ENCODE assay signal across 8 cellular contexts in the genomic region with DNA sequence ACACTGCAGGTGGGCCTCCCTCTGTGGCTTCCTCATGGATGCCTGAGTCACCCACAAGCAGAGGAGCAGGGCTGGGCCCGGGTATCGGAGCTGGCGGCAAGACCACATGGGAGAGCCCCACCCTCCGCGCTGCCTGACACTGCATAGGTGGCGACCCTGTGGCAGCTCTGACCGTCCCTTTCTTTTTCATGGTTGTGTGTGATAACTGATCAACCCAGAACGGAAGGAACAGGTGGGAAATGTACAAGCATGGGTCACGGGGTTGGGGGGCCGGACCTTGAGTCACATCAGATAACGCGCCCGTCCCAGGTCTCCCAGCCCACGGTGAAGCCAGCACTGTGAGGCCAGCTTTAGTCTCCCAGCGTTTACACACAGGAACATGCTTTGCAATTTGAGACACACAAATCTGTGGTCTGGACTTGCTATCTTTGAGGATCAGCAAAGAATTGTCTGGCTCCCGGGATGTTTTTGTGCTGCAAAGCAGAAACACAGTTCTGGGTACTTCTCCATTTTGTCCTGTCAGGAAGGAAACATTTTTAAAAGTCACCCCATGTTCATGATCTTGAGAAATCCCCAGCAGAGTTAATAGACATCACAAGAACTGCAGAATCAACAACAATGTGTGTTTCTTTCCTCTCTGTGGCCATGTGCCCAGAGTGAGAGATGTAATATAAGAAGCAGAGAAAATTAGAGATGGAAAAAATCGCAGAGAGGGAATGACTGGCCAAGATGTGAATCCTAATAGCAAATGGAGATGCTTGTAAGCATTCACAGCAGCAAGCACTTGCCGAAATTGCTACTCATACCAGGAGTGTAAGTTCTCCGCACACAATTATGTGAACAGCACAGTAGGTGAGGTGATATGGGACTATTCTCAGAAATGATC.
DNase-seq lines count a peak whose midpoint lies in the region; ATAC-seq and TF ChIP-seq lines count a peak whose summit lies in the region.

No MANE protein-coding gene starts in this region.

- H3K9me3 ChIP-seq in DND-41 (ENCODE audit: insufficient read depth, low read length, severe bottlenecking) (no peaks in the 10 kb centered on the region), heart right ventricle (no peaks in the 10 kb centered on the region), skeletal muscle satellite cell (replicated peaks; ENCODE audit: low read length) (no peaks in the 10 kb centered on the region)

- TF ChIP-seq CTCF in DND-41 (IDR thresholded peaks at IDR 0.05; ENCODE audit: borderline replicate concordance, extremely low read depth, low read length, poor library complexity, severe bottlenecking): no peak
- TF ChIP-seq CTCF in heart right ventricle (IDR thresholded peaks at IDR 0.05): no peak

- intact Hi-C loops in heart right ventricle (cut with DNase I): loop anchor here in 1 of 10 donors (2.0 kb wide), 1 partner anchor 19 kb away; no protein-coding TSS in a partner anchor

- no peak overlapping the region for H3K4me3 ChIP-seq in DND-41 (ENCODE audit: low read depth in 1 of 2, low read length in 2 of 2)
- peak overlapping the region in 7 of 10 donors; percentile 6 to 34 (median 19) for H3K4me3 ChIP-seq in heart right ventricle
- H3K4me3 ChIP-seq in skeletal muscle satellite cell (ENCODE audit: low read length): no peak overlapping the region

- no peaks in the 10 kb centered on the region for H3K79me2 ChIP-seq in DND-41 (ENCODE audit: insufficient read depth, low read length)

- no peak overlapping the region for H3K27ac ChIP-seq in DND-41 (ENCODE audit: low read length)
- peak overlapping the region; percentile 68 to 89 (median 78) for H3K27ac ChIP-seq in heart right ventricle

- H3K4me1 ChIP-seq in DND-41 (ENCODE audit: insufficient read depth, low read length) (peaks cover 10% of the 10 kb centered on the region), heart right ventricle (peaks cover 5 to 31% (median 25%) of the 10 kb centered on the region in 9 donors), skeletal muscle satellite cell (ENCODE audit: control insufficient read depth, insufficient read depth, low read length) (peaks cover 22% of the 10 kb centered on the region)

- H3K9ac ChIP-seq in DND-41 (ENCODE audit: low read depth, low read length): no peak overlapping the region
- H3K9ac ChIP-seq in skeletal muscle satellite cell (ENCODE audit: low read depth, low read length): peak overlapping the region; percentile 24

- H3K27me3 ChIP-seq in DND-41 (ENCODE audit: insufficient read depth, low read length, poor library complexity) (no peaks in the 10 kb centered on the region), heart right ventricle (no peaks in the 10 kb centered on the region), skeletal muscle satellite cell (ENCODE audit: control insufficient read depth, insufficient read depth, low read length) (no peaks in the 10 kb centered on the region)

- peak; percentile 68 for ATAC-seq in DND-41 (ENCODE audit: insufficient read depth, low read depth)
- peak; percentile 87 for ATAC-seq in GM19395 (IDR thresholded peaks at IDR 0.05; ENCODE audit: unreplicated experiment)
- ATAC-seq in HG03460 (IDR thresholded peaks at IDR 0.05; ENCODE audit: unreplicated experiment): peak; percentile 95
- ATAC-seq in heart right ventricle: peak; percentile 62 to 89 (median 80)

- H3K36me3 ChIP-seq in DND-41 (ENCODE audit: insufficient read depth, low read length) (no peaks in the 10 kb centered on the region), heart right ventricle (no peaks in the 10 kb centered on the region), skeletal muscle satellite cell (ENCODE audit: insufficient read depth, low read length) (peaks cover 3% of the 10 kb centered on the region)

- no peaks in the 10 kb centered on the region for H4K20me1 ChIP-seq in DND-41 (ENCODE audit: insufficient read depth, low read length)

- peak; percentile 19 for DNase-seq in DND-41
- peak; percentile 4 for DNase-seq in activated CD8-positive, alpha-beta memory T cell treated with anti-CD3 and anti-CD28 coated beads, Interleukin-2, amount 50 U/mL, for 24 hours (ENCODE audit: extremely low read depth)
- peak; percentile 31 to 50 for DNase-seq in heart right ventricle
- no peak for DNase-seq in NCI-H2107 treated with DMSO at 0.1 percent for 48 hours (lab: John Stamatoyannopoulos, UW; ENCODE audit: unreplicated experiment)
- DNase-seq in NCI-H187 (lab: John Stamatoyannopoulos, UW): no peak

- H3K4me2 ChIP-seq in DND-41 (ENCODE audit: insufficient read depth, low read length) (peak overlapping the region; percentile 17), skeletal muscle satellite cell (ENCODE audit: low read length) (peak overlapping the region; percentile 73)

- H2AFZ ChIP-seq in DND-41 (ENCODE audit: low read depth, low read length): peak overlapping the region; percentile 27; the same call in 1 of the 2 replicates

- 30 to 42% methylated on average over 19 of the region's 19 CpGs for WGBS in heart right ventricle, 2 donors

Comparison
In these comparisons a context has a peak if more than half of its experiments do, and no peak if none do; other contexts are left out.
1. DNase-seq: peak in DND-41 (single experiment), activated CD8-positive, alpha-beta memory T cell treated with anti-CD3 and anti-CD28 coated beads, Interleukin-2, amount 50 U/mL, for 24 hours (single experiment) and heart right ventricle (2 of 2); none in NCI-H2107 treated with DMSO at 0.1 percent for 48 hours (single experiment) and NCI-H187 (0 of 2).
2. H3K4me3 ChIP-seq: peak in heart right ventricle (7 of 10); none in DND-41 (0 of 2) and skeletal muscle satellite cell (single experiment).
3. Peak in every context shown above with its lines, with median percentiles within 50 percentile points of each other: ATAC-seq.